ENCODE assay signal across 8 cellular contexts in genomic region chr9:114371986-114372917, GRCh38. TPM values are rescaled to one million over a fixed set of nuclear protein-coding genes. Genes with fewer than 3 reads are reported as not detected.
A peak's percentile ranks its signal among the peaks of the same experiment; 100 is the strongest.
DNase-seq lines count a peak whose midpoint lies in the region; ATAC-seq, FAIRE-seq and TF ChIP-seq lines count a peak whose summit lies in the region.

No MANE protein-coding gene starts in this region.

- CTCF ChIA-PET in A673 (lab: Charles Lee) = no interaction called here
- CTCF ChIA-PET in GM12878 (lab: Yijun Ruan, JAX) = interaction anchor here (0.9 to 3.9 kb wide), 6 partner anchors 13 to 35 kb away, joined by 3 to 48 read pairs (median 4); partner anchors contain the start of gene AKNA

- POLR2A ChIA-PET in A673 (lab: Charles Lee; ENCODE audit: low non-redundant PET) = no interaction called here
- POLR2A ChIA-PET in GM12878 (lab: Charles Lee) = interaction anchor here (1.4 to 13.2 kb wide), 5 partner anchors 8 to 23 kb away, joined by 4 to 312 read pairs (median 5); partner anchors contain the start of gene AKNA

- H3K9ac ChIP-seq in OCI-LY1 (ENCODE audit: low read length) (peak overlapping the region; percentile 69), GM12878 (ENCODE audit: control insufficient read depth, insufficient read depth, low read length) (peak overlapping the region; percentile 76)

- H3K4me2 ChIP-seq in OCI-LY1 (ENCODE audit: low read length) (peak overlapping the region; percentile 59), GM12878 (ENCODE audit: control insufficient read depth, insufficient read depth) (peak overlapping the region; percentile 72)

- 2% methylated on average over 12 of the region's 14 CpGs for WGBS in GM12878 (ENCODE audit: insufficient coverage, insufficient replicate concordance, low lambda C conversion rate, missing lambda C conversion rate)
- WGBS in lung, 2 donors = 13 to 15% methylated on average over 14 of the region's 14 CpGs

- no peaks in the 10 kb centered on the region for H3K9me3 ChIP-seq in A673 (ENCODE audit: low read depth, low read length, poor library complexity, severe bottlenecking)
- no peaks in the 10 kb centered on the region for H3K9me3 ChIP-seq in OCI-LY1 (ENCODE audit: low read length)
- no peaks in the 10 kb centered on the region for H3K9me3 ChIP-seq in GM12878 (replicated peaks; ENCODE audit: control insufficient read depth, insufficient read depth, low read length)
- no peaks in the 10 kb centered on the region for H3K9me3 ChIP-seq in lung (ENCODE audit: control insufficient read depth in 2 of 2, insufficient read depth in 1 of 2, low read length in 1 of 2)

- no peaks in the 10 kb centered on the region for H3K9me2 ChIP-seq in OCI-LY1 (ENCODE audit: low read depth, low read length)

- FAIRE-seq in GM12878 (lab: Jason Lieb, UNC) = no peak

- no peak for TF ChIP-seq CTCF in A673 (conservative IDR thresholded peaks at IDR 0.05; ENCODE audit: low read depth, low read length)
- no peak for TF ChIP-seq CTCF in OCI-LY1 (IDR thresholded peaks at IDR 0.05; ENCODE audit: low read length)
- TF ChIP-seq CTCF in GM12878 (IDR thresholded peaks at IDR 0.05 in 2 of 3, conservative IDR thresholded peaks at IDR 0.05 in 1 of 3; ENCODE audit: control insufficient read depth in 2 of 3, extremely low read depth in 1 of 3, insufficient read depth in 1 of 3, low read depth in 3 of 3, low read length in 3 of 3) = no peak
- no peak for TF ChIP-seq CTCF in lung (IDR thresholded peaks at IDR 0.05; ENCODE audit: control extremely low read depth, extremely low read depth)

- H3K4me1 ChIP-seq in A673 (ENCODE audit: insufficient read depth, low read length, poor library complexity, severe bottlenecking) (peaks cover 10% of the 10 kb centered on the region), OCI-LY1 (ENCODE audit: insufficient read depth, low read length, severe bottlenecking) (peaks cover 83% of the 10 kb centered on the region), GM12878 (ENCODE audit: control insufficient read depth, insufficient read depth, low read length) (peaks cover 69% of the 10 kb centered on the region), lung (ENCODE audit: control insufficient read depth in 2 of 2, insufficient read depth in 2 of 2, low read length in 2 of 2) (peaks cover 0 to 25% of the 10 kb centered on the region in 2 donors)

- peaks cover 4% of the 10 kb centered on the region; the same call in 1 of the 2 replicates for H3F3A ChIP-seq in OCI-LY1 (ENCODE audit: insufficient read depth, low read length)

- TF ChIP-seq POLR2A in GM12878 (IDR thresholded peaks at IDR 0.05; ENCODE audit: low read depth, low read length) = no peak; the same call in 1 of the 2 replicates

- in situ Hi-C loops in GM12878 (cut with MboI) = no loop called here

- RAD21 ChIA-PET in GM12878 (lab: Charles Lee; ENCODE audit: unreplicated experiment) = interaction anchor here (0.7 to 12.9 kb wide), 5 partner anchors 8 to 24 kb away, joined by 3 to 251 read pairs (median 4); partner anchors contain the start of gene AKNA

- BruUV-seq in A673 (replicated peaks; lab: Mats Ljungman, UMichigan) (no TSS peak), GM12878 (replicated peaks; lab: Mats Ljungman, UMichigan) (no TSS peak)

- H4K20me1 ChIP-seq in OCI-LY1 (ENCODE audit: insufficient read depth, low read length) = no peaks in the 10 kb centered on the region
- no peaks in the 10 kb centered on the region for H4K20me1 ChIP-seq in GM12878 (ENCODE audit: control insufficient read depth, insufficient read depth)

- DNase-seq in A673 (ENCODE audit: low spot score) (no peak), GM12878 (ENCODE audit: low read depth, low spot score) (no peak), lung (ENCODE audit: low spot score) (no peak), AG08395 (ENCODE audit: low spot score) (no peak)

- intact Hi-C loops in A673 (cut with micrococcal nuclease; ENCODE audit: unreplicated experiment) (no loop called here), GM12878 (cut with micrococcal nuclease; ENCODE audit: unreplicated experiment) (no loop called here)

- H3K36me3 ChIP-seq in A673 (ENCODE audit: insufficient read depth, low read length, poor library complexity, severe bottlenecking) (peaks cover 28% of the 10 kb centered on the region), OCI-LY1 (ENCODE audit: insufficient read depth, low read length) (peaks cover 56% of the 10 kb centered on the region), GM12878 (ENCODE audit: control insufficient read depth in 2 of 2, insufficient read depth in 2 of 2, low read length in 1 of 2) (peaks cover 47 to 48% of the 10 kb centered on the region in 2 experiments), lung (ENCODE audit: control insufficient read depth in 2 of 2, insufficient read depth in 2 of 2, low read length in 2 of 2) (peaks cover 0 to 36% of the 10 kb centered on the region in 2 donors)

- H3K79me2 ChIP-seq in OCI-LY1 (ENCODE audit: insufficient read depth, low read length) (no peaks in the 10 kb centered on the region), GM12878 (ENCODE audit: control insufficient read depth, insufficient read depth, low read length) (peaks cover 49% of the 10 kb centered on the region)

- TF ChIP-seq EP300 in GM12878 (IDR thresholded peaks at IDR 0.05; ENCODE audit: borderline replicate concordance in 1 of 2, control insufficient read depth in 1 of 2, low read depth in 2 of 2, low read length in 2 of 2) = no peak

- H3K27ac ChIP-seq in A673 (ENCODE audit: low read depth, low read length, poor library complexity, severe bottlenecking) (peak overlapping the region; percentile 19), OCI-LY1 (ENCODE audit: low read depth, low read length, poor library complexity, severe bottlenecking) (peak overlapping the region; percentile 99), GM12878 (ENCODE audit: control insufficient read depth, insufficient read depth) (peak overlapping the region; percentile 99), lung (ENCODE audit: low read depth in 1 of 2, low read length in 1 of 2) (peak overlapping the region in 1 of 2 donors; percentile 44)

- peak; percentile 31 for ATAC-seq in GM19438 (IDR thresholded peaks at IDR 0.05; ENCODE audit: low read depth, unreplicated experiment)
- ATAC-seq in GM12878 = peak; percentile 46
- ATAC-seq in lung (ENCODE audit: insufficient read depth, low FRiP score) = peak; percentile 39
- no peak for ATAC-seq in HG02981 (IDR thresholded peaks at IDR 0.05; ENCODE audit: unreplicated experiment)
- no peak for ATAC-seq in HG02642 (IDR thresholded peaks at IDR 0.05; ENCODE audit: poor library complexity, unreplicated experiment)

- H3K4me3 ChIP-seq in A673 (ENCODE audit: low read depth, low read length, poor library complexity, severe bottlenecking) = no peak overlapping the region
- peak overlapping the region; percentile 31 for H3K4me3 ChIP-seq in OCI-LY1 (ENCODE audit: low read depth, low read length, poor library complexity, severe bottlenecking)
- peak overlapping the region; percentile 33; the same call in 1 of the 2 replicates for H3K4me3 ChIP-seq in GM12878
- H3K4me3 ChIP-seq in lung = no peak overlapping the region

- no peaks in the 10 kb centered on the region for H3K27me3 ChIP-seq in A673 (replicated peaks; ENCODE audit: insufficient read depth, low read depth, low read length, poor library complexity)
- H3K27me3 ChIP-seq in OCI-LY1 (ENCODE audit: insufficient read depth, low read length) = no peaks in the 10 kb centered on the region
- no peaks in the 10 kb centered on the region for H3K27me3 ChIP-seq in GM12878 (replicated peaks in 1 of 2; ENCODE audit: control insufficient read depth in 2 of 2, insufficient read depth in 2 of 2, low read length in 1 of 2)
- H3K27me3 ChIP-seq in lung (ENCODE audit: control insufficient read depth, insufficient read depth) = no peaks in the 10 kb centered on the region

- TF ChIP-seq RAD21 in GM12878 (IDR thresholded peaks at IDR 0.05; ENCODE audit: insufficient read depth, low read depth, low read length) = no peak

- SMC1A ChIA-PET in GM12878 (lab: Charles Lee; ENCODE audit: uncharacterized antibody, unreplicated experiment) = interaction anchor here (0.6 to 13.9 kb wide), 9 partner anchors 15 to 282 kb away, joined by 3 to 327 read pairs (median 3); partner anchors contain the start of gene AKNA

- H2AFZ ChIP-seq in OCI-LY1 (ENCODE audit: low read length) (no peak overlapping the region), GM12878 (ENCODE audit: control insufficient read depth, low read depth, low read length) (no peak overlapping the region)

RNA-seq across cellular contexts. Expression of gene AKNA, which starts 15.5 kb away (rescaled TPM):
- total RNA-seq in A673 (2021) (20.4 and 28.8 TPM in 2 replicates), GM12878 (2014; rRNA removed) (49.4 and 59.0 TPM in 2 replicates), GM12878 (2014; rRNA removed; fragmentation: Illumina TruSeq; extraction: Trizol) (36.0 and 39.8 TPM in 2 replicates), GM12878 (2021) (117 and 132 TPM in 2 replicates), lung (10 to 100 TPM; 47.4 to 79.5 TPM)
- 305 and 316 TPM in 2 replicates for total RNA-seq in GM12878 (2013; cell fraction: nucleolus; rRNA removed)
- 22.0 TPM for polyA plus RNA-seq in GM12878 (2011; ENCODE audit: low read depth)
- polyA plus RNA-seq in GM12878 (2011; rRNA removed) (18.0 and 30.1 TPM in 2 replicates), GM12878 (2014; fragmentation: Illumina TruSeq; extraction: Trizol) (27.2 and 57.6 TPM in 2 replicates), GM12878 (2014; fragmentation: Nextera tagmentation; extraction: Ambion mirVana) (1 to 10 TPM; 1.6 to 5.0 TPM), GM12878 (2014; rRNA removed) (71.9 and 77.7 TPM in 2 replicates), GM12878 (2016; fragmentation: Nextera tagmentation; extraction: Ambion mirVana) (10 to 100 TPM; 28.0 to 30.9 TPM), lung (10 to 100 TPM; 29.5 to 49.7 TPM)
- 33.7 and 39.1 TPM in 2 replicates for polyA plus RNA-seq in GM12878 (2011; cell fraction: cytosol; rRNA removed)
- 107 and 123 TPM in 2 replicates for polyA plus RNA-seq in GM12878 (2011; cell fraction: nucleus; rRNA removed)
- 57.1 and 64.5 TPM in 2 replicates for polyA plus RNA-seq in GM12878 (2012)
- 47.4 and 97.2 TPM in 2 replicates for polyA minus RNA-seq in GM12878 (2011; rRNA and poly(A)+ RNA removed)
- 31.4 and 34.5 TPM in 2 replicates for polyA minus RNA-seq in GM12878 (2011; cell fraction: cytosol; rRNA and poly(A)+ RNA removed)
- 64.4 and 127 TPM in 2 replicates for polyA minus RNA-seq in GM12878 (2011; cell fraction: nucleus; rRNA and poly(A)+ RNA removed)

RNA-seq across cellular contexts. Expression of gene ORM2, which starts 42.6 kb away (rescaled TPM):
- not detected in 2 replicates for total RNA-seq in A673 (2021)
- not detected in 2 replicates for total RNA-seq in GM12878 (2013; cell fraction: nucleolus; rRNA removed)
- total RNA-seq in GM12878 (2014; rRNA removed) = not detected in 2 replicates
- total RNA-seq in GM12878 (2014; rRNA removed; fragmentation: Illumina TruSeq; extraction: Trizol) = not detected in 2 replicates
- total RNA-seq in GM12878 (2021) = 0.64 TPM in 1 of 2 replicates, not detected in the other
- polyA plus RNA-seq in GM12878 (2011; ENCODE audit: low read depth) = not detected
- not detected in 2 replicates for polyA plus RNA-seq in GM12878 (2011; rRNA removed)
- not detected in 2 replicates for polyA plus RNA-seq in GM12878 (2011; cell fraction: cytosol; rRNA removed)
- not detected in 2 replicates for polyA plus RNA-seq in GM12878 (2011; cell fraction: nucleus; rRNA removed)
- polyA plus RNA-seq in GM12878 (2012) = not detected in 2 replicates
- not detected in 2 replicates for polyA plus RNA-seq in GM12878 (2014; fragmentation: Illumina TruSeq; extraction: Trizol)
- polyA plus RNA-seq in GM12878 (2014; fragmentation: Nextera tagmentation; extraction: Ambion mirVana) = not detected
- not detected in 2 replicates for polyA plus RNA-seq in GM12878 (2014; rRNA removed)
- not detected for polyA plus RNA-seq in GM12878 (2016; fragmentation: Nextera tagmentation; extraction: Ambion mirVana)
- polyA minus RNA-seq in GM12878 (2011; rRNA and poly(A)+ RNA removed) = not detected in 2 replicates
- polyA minus RNA-seq in GM12878 (2011; cell fraction: cytosol; rRNA and poly(A)+ RNA removed) = not detected in 2 replicates
- polyA minus RNA-seq in GM12878 (2011; cell fraction: nucleus; rRNA and poly(A)+ RNA removed) = not detected in 2 replicates
- 10 to 100 TPM in 1 of 2 donors, under 1 TPM in 1; 0.77 to 24.9 TPM for total RNA-seq in lung
- polyA plus RNA-seq in lung = 100 to 1,000 TPM in 1 of 2 donors, 10 to 100 TPM in 1; 70.2 to 215 TPM

RNA-seq across cellular contexts. Expression of gene ORM1, which starts 49.4 kb away (rescaled TPM):
- total RNA-seq in A673 (2021) = not detected in 2 replicates
- total RNA-seq in GM12878 (2013; cell fraction: nucleolus; rRNA removed) = not detected in 2 replicates
- not detected in 2 replicates for total RNA-seq in GM12878 (2014; rRNA removed)
- not detected in 2 replicates for total RNA-seq in GM12878 (2014; rRNA removed; fragmentation: Illumina TruSeq; extraction: Trizol)
- total RNA-seq in GM12878 (2021) = 3.5 and 4.4 TPM in 2 replicates
- not detected for polyA plus RNA-seq in GM12878 (2011; ENCODE audit: low read depth)
- not detected in 2 replicates for polyA plus RNA-seq in GM12878 (2011; rRNA removed)
- polyA plus RNA-seq in GM12878 (2011; cell fraction: cytosol; rRNA removed) = not detected in 2 replicates
- not detected in 2 replicates for polyA plus RNA-seq in GM12878 (2011; cell fraction: nucleus; rRNA removed)
- polyA plus RNA-seq in GM12878 (2012) = not detected in 2 replicates
- polyA plus RNA-seq in GM12878 (2014; fragmentation: Illumina TruSeq; extraction: Trizol) = not detected in 2 replicates
- not detected for polyA plus RNA-seq in GM12878 (2014; fragmentation: Nextera tagmentation; extraction: Ambion mirVana)
- not detected in 2 replicates for polyA plus RNA-seq in GM12878 (2014; rRNA removed)
- polyA plus RNA-seq in GM12878 (2016; fragmentation: Nextera tagmentation; extraction: Ambion mirVana) = not detected
- polyA minus RNA-seq in GM12878 (2011; rRNA and poly(A)+ RNA removed) = not detected in 2 replicates
- not detected in 2 replicates for polyA minus RNA-seq in GM12878 (2011; cell fraction: cytosol; rRNA and poly(A)+ RNA removed)
- not detected in 2 replicates for polyA minus RNA-seq in GM12878 (2011; cell fraction: nucleus; rRNA and poly(A)+ RNA removed)
- 10 to 100 TPM; 22.4 to 89.6 TPM for total RNA-seq in lung
- polyA plus RNA-seq in lung = 1,000 to 10,000 TPM in 1 of 2 donors, 100 to 1,000 TPM in 1; 278 to 1,249 TPM

Comparison
In these comparisons a context has a peak if more than half of its experiments do, and no peak if none do; other contexts are left out.
1. H3K4me3 ChIP-seq: peak in OCI-LY1 (single experiment) and GM12878 (single experiment); none in A673 (single experiment) and lung (single experiment).
2. ATAC-seq: peak in GM19438 (single experiment), GM12878 (single experiment) and lung (single experiment); none in HG02981 (single experiment) and HG02642 (single experiment).
3. RNA of gene ORM1, which starts 49.4 kb away (total RNA-seq): 22.4 to 89.6 TPM in lung; not detected in A673 and 3.5 to 4.4 TPM in GM12878; every median in the first group is over 4 times any median in the second.